ENCODE assay signal across 9 cellular contexts in the genomic region with DNA sequence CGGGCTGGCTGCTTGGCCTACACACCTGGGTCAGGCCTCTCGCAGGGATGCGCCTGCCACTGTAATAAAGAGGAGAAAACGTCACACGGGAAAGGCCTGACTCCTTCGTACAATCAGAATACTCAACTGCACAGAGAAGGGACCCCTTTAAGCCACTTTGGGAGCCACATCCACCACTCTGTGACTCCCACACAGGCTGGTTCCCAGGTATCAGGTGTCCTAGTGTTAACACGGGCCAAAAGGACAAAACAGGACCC. TPM values are rescaled to one million over a fixed set of nuclear protein-coding genes. Genes with fewer than 3 reads are reported as not detected.
DNase-seq lines count a peak whose midpoint lies in the region; ATAC-seq, FAIRE-seq and TF ChIP-seq lines count a peak whose summit lies in the region.
"Had no signal": no experiment of that assay in that cellular context is flagged by ENCODE, and none has a peak within 500 bp of the region (broad histone marks: within the 10 kb centered on the region; RNA-seq: fewer than 3 reads in every experiment).

No MANE protein-coding gene starts in this region.

- H2BK120ac ChIP-seq in IMR-90 (ENCODE audit: low read depth, low read length), result no peak overlapping the region

- peak overlapping the region in 3 of 7 donors; percentile 78 to 93 (median 92) for H3K27ac Mint-ChIP-seq in CD14-positive monocyte
- peak overlapping the region; percentile 95 to 99 (median 98) for H3K27ac Mint-ChIP-seq in naive thymus-derived CD8-positive, alpha-beta T cell
- H3K27ac Mint-ChIP-seq: nephron had no signal

- in situ Hi-C loops in IMR-90 (cut with MboI; ENCODE audit: low sequenced_read_pairs), result no loop called here
- in situ Hi-C loops in G401 (cut with HindIII; ENCODE audit: low sequenced_read_pairs), result no loop called here

- POLR2A ChIA-PET in IMR-90 (lab: Charles Lee; ENCODE audit: unreplicated experiment), result no interaction called here
- POLR2A ChIA-PET in naive thymus-derived CD8-positive, alpha-beta T cell (lab: Charles Lee), result interaction anchor here (1.3 to 1.7 kb wide), 5 partner anchors 255 to 698 kb away, joined by 4 to 19 read pairs (median 10); partner anchors contain the start of genes ERV3-1, ZNF107 and ZNF680

- H2BK5ac ChIP-seq in IMR-90 (ENCODE audit: low read depth, low read length, poor library complexity, severe bottlenecking), result no peak overlapping the region

- dilution Hi-C loops in IMR-90 (cut with HindIII; ENCODE audit: low sequenced_read_pairs, unreplicated experiment), result no loop called here

- H3K36me3 Mint-ChIP-seq in CD14-positive monocyte, result no peaks in the 10 kb centered on the region
- peaks cover 0 to 2% (median 0%) of the 10 kb centered on the region in 3 donors for H3K36me3 Mint-ChIP-seq in naive thymus-derived CD8-positive, alpha-beta T cell

- no peaks in the 10 kb centered on the region for H3K79me1 ChIP-seq in IMR-90 (ENCODE audit: low read depth in 1 of 2, low read length in 2 of 2)

- H3K27me3 ChIP-seq in IMR-90 (ENCODE audit: control insufficient read depth, insufficient read depth, low read length) (no peaks in the 10 kb centered on the region), bronchial epithelial cell (ENCODE audit: control insufficient read depth, insufficient read depth, low read length) (no peaks in the 10 kb centered on the region)

- H3K4me3 ChIP-seq in IMR-90 (ENCODE audit: insufficient read depth, low read depth, low read length) (no peak overlapping the region; the same call in 1 of the 2 replicates), bronchial epithelial cell (ENCODE audit: low read depth, low read length) (peak overlapping the region; percentile 49)

- H3K9me1 ChIP-seq in IMR-90 (ENCODE audit: insufficient read depth, low read length), result no peaks in the 10 kb centered on the region

- no peak overlapping the region for H4K91ac ChIP-seq in IMR-90 (ENCODE audit: insufficient read depth, low read depth, low read length)

- no peaks in the 10 kb centered on the region for H3K9me3 ChIP-seq in IMR-90 (ENCODE audit: control insufficient read depth, insufficient read depth, low read length)

- H2AK9ac ChIP-seq in IMR-90 (replicated peaks; ENCODE audit: low read depth, low read length, poor library complexity), result no peak overlapping the region

- H3K4me3 Mint-ChIP-seq in CD14-positive monocyte, result peak overlapping the region; percentile 92 to 96
- H3K4me3 Mint-ChIP-seq in naive thymus-derived CD8-positive, alpha-beta T cell, result peak overlapping the region; percentile 91 to 99 (median 96)
- H3K4me3 Mint-ChIP-seq: nephron had no signal

- no peak overlapping the region for H3K18ac ChIP-seq in IMR-90 (ENCODE audit: low read depth, low read length)

- H3K9ac ChIP-seq in IMR-90 (ENCODE audit: low read depth, low read length), result no peak overlapping the region; the same call in 1 of the 2 replicates

- H3K56ac ChIP-seq in IMR-90 (ENCODE audit: extremely low read depth, insufficient read depth, low read length), result no peak overlapping the region

- intact Hi-C loops in CD14-positive monocyte (cut with micrococcal nuclease) (loop anchor here in 1 of 2 donors (10.0 kb wide), 1 partner anchor 1067 kb away; the partner anchor contains the start of gene ZNF92), IMR-90 (cut with micrococcal nuclease) (no loop called here)

- H2BK15ac ChIP-seq in IMR-90 (ENCODE audit: low read depth, low read length), result no peak overlapping the region

- CTCF ChIA-PET in IMR-90 (lab: Yijun Ruan, JAX), result no interaction called here

- TF ChIP-seq RAD21 in IMR-90 (IDR thresholded peaks at IDR 0.05; ENCODE audit: low read length), result no peak

- peak overlapping the region; percentile 80 for H3K4me2 ChIP-seq in IMR-90 (ENCODE audit: low read depth, low read length)

- H4K20me1 ChIP-seq in IMR-90 (ENCODE audit: insufficient read depth, low read length), result no peaks in the 10 kb centered on the region

- TF ChIP-seq CTCF in CD14-positive monocyte (IDR thresholded peaks at IDR 0.05), result no peak
- no peak for TF ChIP-seq CTCF in IMR-90 (conservative IDR thresholded peaks at IDR 0.05; ENCODE audit: low read depth, low read length)
- TF ChIP-seq CTCF in bronchial epithelial cell (IDR thresholded peaks at IDR 0.05; ENCODE audit: insufficient read depth, low read length, severe bottlenecking), result no peak

- no peak for DNase-seq in CD14-positive monocyte (ENCODE audit: low spot score)
- no peak for DNase-seq in IMR-90
- DNase-seq in bronchial epithelial cell (ENCODE audit: low read depth), result no peak
- no peak for DNase-seq in naive thymus-derived CD8-positive, alpha-beta T cell
- DNase-seq in CD1c-positive myeloid dendritic cell (ENCODE audit: extremely low spot score), result no peak
- no peak for DNase-seq in NCI-H1092 (lab: John Stamatoyannopoulos, UW)
- DNase-seq in G401 (ENCODE audit: low spot score), result no peak

- FAIRE-seq in bronchial epithelial cell (lab: Jason Lieb, UNC), result no peak

- peaks cover 0 to 3% (median 1%) of the 10 kb centered on the region in 3 donors for H3K27me3 Mint-ChIP-seq in CD14-positive monocyte (ENCODE audit: low read depth in 3 of 3)
- H3K27me3 Mint-ChIP-seq in naive thymus-derived CD8-positive, alpha-beta T cell, result no peaks in the 10 kb centered on the region

- no peak for ATAC-seq in IMR-90 (ENCODE audit: low read depth)
- ATAC-seq in naive thymus-derived CD8-positive, alpha-beta T cell, result no peak
- ATAC-seq in HG03045 (IDR thresholded peaks at IDR 0.05; ENCODE audit: unreplicated experiment), result no peak

- H2AK5ac ChIP-seq in IMR-90 (ENCODE audit: low read depth, low read length), result no peak overlapping the region

- peak overlapping the region; percentile 94 for H2AFZ ChIP-seq in IMR-90 (replicated peaks; ENCODE audit: low read length, poor library complexity)

- H2BK20ac ChIP-seq in IMR-90 (ENCODE audit: low read depth, low read length), result no peak overlapping the region

- no peak overlapping the region for H3K23ac ChIP-seq in IMR-90 (ENCODE audit: low read depth, low read length)

- no CpG with 5 or more reads among the region's 7 CpGs for WGBS in IMR-90 (ENCODE audit: extremely low coverage in 2 of 2, insufficient read length in 1 of 2), 2 experiments

- peak overlapping the region; percentile 92 to 97; a peak in 3 of 4 replicates for H4K8ac ChIP-seq in IMR-90 (ENCODE audit: low read depth in 2 of 2, low read length in 2 of 2)

- H4K5ac ChIP-seq in IMR-90 (ENCODE audit: low read depth, low read length), result peak overlapping the region; percentile 51; the same call in 1 of the 2 replicates

- no peak overlapping the region for H3K27ac ChIP-seq in IMR-90 (ENCODE audit: insufficient read depth, low read length)

- H3K4me1 Mint-ChIP-seq in CD14-positive monocyte, result peaks cover 39% of the 10 kb centered on the region
- peaks cover 8 to 42% (median 27%) of the 10 kb centered on the region in 4 donors for H3K4me1 Mint-ChIP-seq in naive thymus-derived CD8-positive, alpha-beta T cell
- H3K4me1 Mint-ChIP-seq: nephron had no signal

- H3K4ac ChIP-seq in IMR-90 (ENCODE audit: low read depth, low read length), result no peak overlapping the region

- 0 out of 2 replicates have a peak, but pooled peaks cover 3% of the 10 kb centered on the region for H3K4me1 ChIP-seq in IMR-90 (ENCODE audit: control insufficient read depth, insufficient read depth, low read length)

- TF ChIP-seq POLR2A in IMR-90 (IDR thresholded peaks at IDR 0.05; ENCODE audit: low read depth, low read length), result no peak

- H3K36me3 ChIP-seq in IMR-90 (ENCODE audit: control insufficient read depth, insufficient read depth, low read length), result no peaks in the 10 kb centered on the region
- H3K36me3 ChIP-seq in bronchial epithelial cell (ENCODE audit: control insufficient read depth, insufficient read depth, low read length), result no peaks in the 10 kb centered on the region

- BruUV-seq in IMR-90 (replicated peaks; lab: Mats Ljungman, UMichigan), result no TSS peak

- H3K9me3 Mint-ChIP-seq in CD14-positive monocyte, result peaks cover 0 to 18% (median 10%) of the 10 kb centered on the region in 7 donors
- H3K9me3 Mint-ChIP-seq in naive thymus-derived CD8-positive, alpha-beta T cell, result no peaks in the 10 kb centered on the region

- no peak overlapping the region for H3K14ac ChIP-seq in IMR-90 (replicated peaks; ENCODE audit: low read depth, low read length)

TF ChIP-seq in IMR-90, 13 proteins besides CTCF, POLR2A, EP300 and RAD21 (continues in another document):
- TF ChIP-seq NFE2L2 (IDR thresholded peaks at IDR 0.05; ENCODE audit: low read depth, low read length), result no peak
- TF ChIP-seq MAFK (IDR thresholded peaks at IDR 0.05; ENCODE audit: low read depth, low read length), result no peak
- TF ChIP-seq MXI1 (IDR thresholded peaks at IDR 0.05; ENCODE audit: borderline replicate concordance, low read depth, low read length), result no peak
- no peak for TF ChIP-seq USF2 (IDR thresholded peaks at IDR 0.05; ENCODE audit: low read depth, low read length)
- no peak for TF ChIP-seq SMC3 (IDR thresholded peaks at IDR 0.05; ENCODE audit: low read depth, low read length)
- no peak for TF ChIP-seq CEBPB (IDR thresholded peaks at IDR 0.05; ENCODE audit: low read depth, low read length)
- TF ChIP-seq, protein P1, sequence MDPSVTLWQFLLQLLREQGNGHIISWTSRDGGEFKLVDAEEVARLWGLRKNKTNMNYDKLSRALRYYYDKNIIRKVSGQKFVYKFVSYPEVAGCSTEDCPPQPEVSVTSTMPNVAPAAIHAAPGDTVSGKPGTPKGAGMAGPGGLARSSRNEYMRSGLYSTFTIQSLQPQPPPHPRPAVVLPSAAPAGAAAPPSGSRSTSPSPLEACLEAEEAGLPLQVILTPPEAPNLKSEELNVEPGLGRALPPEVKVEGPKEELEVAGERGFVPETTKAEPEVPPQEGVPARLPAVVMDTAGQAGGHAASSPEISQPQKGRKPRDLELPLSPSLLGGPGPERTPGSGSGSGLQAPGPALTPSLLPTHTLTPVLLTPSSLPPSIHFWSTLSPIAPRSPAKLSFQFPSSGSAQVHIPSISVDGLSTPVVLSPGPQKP (IDR thresholded peaks at IDR 0.05; ENCODE audit: borderline replicate concordance, low read depth, low read length), result no peak
- TF ChIP-seq RCOR1 (IDR thresholded peaks at IDR 0.05; ENCODE audit: insufficient replicate concordance, low read length), result no peak

RNA-seq across cellular contexts. Expression of gene ZNF736, which starts 5.8 kb away (rescaled TPM):
- polyA plus RNA-seq in CD14-positive monocyte (1 to 10 TPM; 1.3 to 1.4 TPM), IMR-90 (2012; rRNA removed) (1.3 and 1.9 TPM in 2 replicates)
- total RNA-seq in IMR-90 (2012; rRNA removed) (8.1 and 10.6 TPM in 2 replicates), bronchial epithelial cell (8.7 and 9.7 TPM in 2 replicates)
- 0.36 and 0.74 TPM in 2 replicates for polyA plus RNA-seq in IMR-90 (2012; cell fraction: cytosol; rRNA removed)
- polyA plus RNA-seq in IMR-90 (2012; cell fraction: nucleus; rRNA removed; ENCODE audit: low replicate concordance), result 2.7 and 7.7 TPM in 2 replicates
- total RNA-seq in naive thymus-derived CD8-positive, alpha-beta T cell, result 10 to 100 TPM; 51.9 to 55.4 TPM
- polyA plus RNA-seq in naive thymus-derived CD8-positive, alpha-beta T cell, result 1 to 10 TPM; 2.2 to 4.9 (median 2.3) TPM
- 0.81 TPM in 1 of 2 replicates, not detected in the other for total RNA-seq in G401 (2014; rRNA removed; shearing (Covaris generic))
